Comparison of ENCODE assay signal across 31 cellular contexts in genomic region chr10:120076966-120077706, GRCh38.
A peak's percentile ranks its signal among the peaks of the same experiment; 100 is the strongest.
DNase-seq lines count a peak whose midpoint lies in the region; ATAC-seq, FAIRE-seq and TF ChIP-seq lines count a peak whose summit lies in the region.
"Had no signal": no experiment of that assay in that cellular context is flagged by ENCODE, and none has a peak within 500 bp of the region (broad histone marks: within the 10 kb centered on the region; RNA-seq: fewer than 3 reads in every experiment).

No MANE protein-coding gene starts in this region.

- TF ChIP-seq POLR2A in H1 (IDR thresholded peaks at IDR 0.05; ENCODE audit: control extremely low read depth in 1 of 2, low read depth in 2 of 2, low read length in 2 of 2) (no peak), testis (IDR thresholded peaks at IDR 0.05) (no peak)

- H4K8ac ChIP-seq in H1 (ENCODE audit: extremely low read depth, insufficient read depth, low read length), result no peak overlapping the region
- no peak overlapping the region for H4K8ac ChIP-seq in neuronal stem cell (ENCODE audit: low read depth, low read length)

- H2BK20ac ChIP-seq in H1 (ENCODE audit: low read length), result no peak overlapping the region

- no peak overlapping the region for H3K9ac ChIP-seq in H1 (replicated peaks in 1 of 4; ENCODE audit: extremely low read depth in 1 of 4, low read depth in 3 of 4, low read length in 3 of 4)
- no peak overlapping the region for H3K9ac ChIP-seq in neuronal stem cell (ENCODE audit: low read depth, low read length, poor library complexity)

- 0 out of 2 replicates have a peak overlapping the region, but pooled peaks have one; percentile 34 for H2AFZ ChIP-seq in H1 (ENCODE audit: low read length)
- no peak overlapping the region for H2AFZ ChIP-seq in neuronal stem cell (ENCODE audit: low read length)

- H3K4me3 ChIP-seq in H7 (ENCODE audit: insufficient read depth, low read depth, low read length) (no peak overlapping the region), H1 (ENCODE audit: extremely low read depth in 1 of 4, insufficient read depth in 2 of 4, low read depth in 3 of 4, low read length in 4 of 4) (peak overlapping the region in 1 of 4 experiments; percentile 15; a peak in 1 of 8 replicates), neuronal stem cell (ENCODE audit: low read length in 2 of 2) (peak overlapping the region in 1 of 2 donors; percentile 24), testis (no peak overlapping the region)
- H3K4me3 ChIP-seq: GM12878, psoas muscle, sigmoid colon, stomach, thyroid gland, uterus had no signal

- TF ChIP-seq RAD21 in H1 (IDR thresholded peaks at IDR 0.05 in 1 of 2, conservative IDR thresholded peaks at IDR 0.05 in 1 of 2; ENCODE audit: low read depth in 2 of 2, low read length in 2 of 2), result no peak

- H3K27ac Mint-ChIP-seq in T-helper 2 cell treated with Interferon-gamma antibody and Interleukin-4, amounts not matched to agents 5 μg/mL and 100 μg/mL, for 36 hours, result no peak overlapping the region
- H3K27ac Mint-ChIP-seq: activated naive CD8-positive, alpha-beta T cell treated with anti-CD3 and anti-CD28 coated beads, Interleukin-2, amount 10 ng/mL, durations not matched to agents 7 days and 5 days; activated T-cell treated with anti-CD3 and anti-CD28 coated beads, Interleukin-2, amount 50 U/mL, for 24 hours; B cell; CD4-positive, alpha-beta memory T cell; IgD-negative memory B cell had no signal

- H2BK120ac ChIP-seq in H1 (replicated peaks; ENCODE audit: low read depth, low read length), result no peak overlapping the region
- no peak overlapping the region for H2BK120ac ChIP-seq in neuronal stem cell (ENCODE audit: low read depth, low read length)

- peaks cover 1% of the 10 kb centered on the region for H3K4me1 Mint-ChIP-seq in T-helper 2 cell treated with Interferon-gamma antibody and Interleukin-4, amounts not matched to agents 5 μg/mL and 100 μg/mL, for 36 hours (ENCODE audit: low read depth)
- H3K4me1 Mint-ChIP-seq: activated naive CD8-positive, alpha-beta T cell treated with anti-CD3 and anti-CD28 coated beads, Interleukin-2, amount 10 ng/mL, durations not matched to agents 7 days and 5 days had no signal

- peaks cover 2% of the 10 kb centered on the region for H3K27me3 Mint-ChIP-seq in T-helper 2 cell treated with Interferon-gamma antibody and Interleukin-4, amounts not matched to agents 5 μg/mL and 100 μg/mL, for 36 hours (ENCODE audit: low read depth)

- peak overlapping the region; percentile 25 to 56; a peak in 1 of 4 replicates for H3K4me2 ChIP-seq in H1 (ENCODE audit: insufficient read depth in 1 of 2, low read depth in 2 of 2, low read length in 2 of 2)
- H3K4me2 ChIP-seq in neuronal stem cell (ENCODE audit: insufficient read depth, low read length, poor library complexity, severe bottlenecking), result no peak overlapping the region

- no peak for ATAC-seq in GM21528 (IDR thresholded peaks at IDR 0.05; ENCODE audit: low FRiP score, unreplicated experiment)
- ATAC-seq: left colon, psoas muscle had no signal

- H4K5ac ChIP-seq in H1 (ENCODE audit: insufficient read length, low read depth, low read length), result no peak overlapping the region

- no peak overlapping the region for H3K27ac ChIP-seq in H1 (ENCODE audit: low read depth, low read length)
- H3K27ac ChIP-seq in neuronal stem cell (replicated peaks; ENCODE audit: low read length), result no peak overlapping the region
- H3K27ac ChIP-seq in testis, result no peak overlapping the region
- H3K27ac ChIP-seq: psoas muscle, sigmoid colon, stomach, thyroid gland, uterus had no signal

- DNase-seq in H7, result peak; percentile 19
- DNase-seq in NCI-H1417 treated with DMSO at 0.1 percent for 48 hours (lab: John Stamatoyannopoulos, UW), result peak; percentile 8
- DNase-seq in H1 (ENCODE audit: low read depth in 1 of 2, low spot score in 2 of 2), result no peak
- no peak for DNase-seq in neuronal stem cell (ENCODE audit: low spot score)
- DNase-seq in T-helper 2 cell treated with Interferon-gamma antibody and Interleukin-4, amounts not matched to agents 5 μg/mL and 100 μg/mL, for 36 hours (ENCODE audit: low spot score), result no peak
- DNase-seq in testis, result no peak
- DNase-seq: ACHN; activated CD4-positive, alpha-beta T cell treated with anti-CD3 and anti-CD28 coated beads, Interleukin-2, amount 50 U/mL, for 1 hour; activated CD4-positive, CD25-positive, alpha-beta regulatory T cell; activated gamma-delta T cell; activated naive CD8-positive, alpha-beta T cell treated with anti-CD3 and anti-CD28 coated beads, Interleukin-2, amount 10 ng/mL, durations not matched to agents 7 days and 5 days; activated T-cell treated with anti-CD3 and anti-CD28 coated beads, Interleukin-2, amount 50 U/mL, for 24 hours; aorta; CD4-positive, alpha-beta memory T cell; hippocampal formation; left colon; NCI-H1105; NCI-H2029 treated with DMSO at 0.1 percent for 48 hours; NCI-H226; OCI-M1; psoas muscle; sigmoid colon; stimulated activated CD4-positive, alpha-beta T cell treated with anti-CD3 and anti-CD28 coated beads, Interleukin-12 subunit alpha, Interleukin-12 subunit beta, amount 100 ng/mL, for 4 hours; stimulated activated CD4-positive, alpha-beta T cell treated with anti-CD3 and anti-CD28 coated beads, Interleukin-2, amount 100 ng/mL, for 48 hours; stomach; thyroid gland; uterus had no signal

- H3K36me3 ChIP-seq in H7 (replicated peaks; ENCODE audit: control insufficient read depth, insufficient read depth, low read length), result no peaks in the 10 kb centered on the region
- H3K36me3 ChIP-seq in H1 (ENCODE audit: control insufficient read depth in 2 of 4, insufficient read depth in 4 of 4, low read length in 3 of 4), result no peaks in the 10 kb centered on the region
- no peaks in the 10 kb centered on the region for H3K36me3 ChIP-seq in neuronal stem cell (replicated peaks in 1 of 2; ENCODE audit: control insufficient read depth in 2 of 2, insufficient read depth in 2 of 2, low read length in 2 of 2)
- no peaks in the 10 kb centered on the region for H3K36me3 ChIP-seq in testis (ENCODE audit: low read depth, missing control alignments)
- H3K36me3 ChIP-seq: sigmoid colon, stomach, thyroid gland, uterus had no signal

- H3K56ac ChIP-seq in H1 (replicated peaks; ENCODE audit: insufficient read length, low read depth, low read length), result no peak overlapping the region

- 76% methylated on average over 11 of the region's 11 CpGs; no CpG with 5 or more reads in 1 of the 2 experiments for WGBS in H1 (ENCODE audit: extremely low coverage in 1 of 2, insufficient coverage in 1 of 2, insufficient read length in 1 of 2, insufficient replicate concordance in 2 of 2, low coverage in 1 of 2, low lambda C conversion rate in 2 of 2, missing lambda C conversion rate in 1 of 2), 2 experiments
- no CpG with 5 or more reads among the region's 11 CpGs for WGBS in neuronal stem cell (ENCODE audit: extremely low coverage in 2 of 2, insufficient read length in 2 of 2, insufficient replicate concordance in 1 of 2), 2 donors
- 37 to 63% methylated on average over 11 of the region's 11 CpGs for whole genome bisulfite sequencing in testis, 2 donors

- H3K4me3 Mint-ChIP-seq in T-helper 2 cell treated with Interferon-gamma antibody and Interleukin-4, amounts not matched to agents 5 μg/mL and 100 μg/mL, for 36 hours, result no peak overlapping the region
- H3K4me3 Mint-ChIP-seq: activated naive CD8-positive, alpha-beta T cell treated with anti-CD3 and anti-CD28 coated beads, Interleukin-2, amount 10 ng/mL, durations not matched to agents 7 days and 5 days; activated T-cell treated with anti-CD3 and anti-CD28 coated beads, Interleukin-2, amount 50 U/mL, for 24 hours; CD4-positive, alpha-beta memory T cell had no signal

- no peak for TF ChIP-seq EP300 in H1 (IDR thresholded peaks at IDR 0.05; ENCODE audit: borderline replicate concordance in 1 of 2, low read depth in 2 of 2, low read length in 2 of 2)

- H3K79me1 ChIP-seq in H1 (ENCODE audit: low read depth, low read length) (no peaks in the 10 kb centered on the region), neuronal stem cell (ENCODE audit: low read depth, low read length) (no peaks in the 10 kb centered on the region)

- H3K14ac ChIP-seq in H1 (ENCODE audit: insufficient read length) (no peak overlapping the region), neuronal stem cell (ENCODE audit: low read length) (no peak overlapping the region)

- intact Hi-C loops in testis (cut with DNase I; ENCODE audit: low total_unique reads), result no loop called here

- H3K18ac ChIP-seq in H1 (ENCODE audit: extremely low read depth, low read length), result no peak overlapping the region; the same call in 1 of the 2 replicates
- no peak overlapping the region for H3K18ac ChIP-seq in neuronal stem cell (ENCODE audit: low read length)

- H2BK5ac ChIP-seq in H1 (ENCODE audit: low read depth, low read length) (no peak overlapping the region), neuronal stem cell (ENCODE audit: low read length) (no peak overlapping the region)

- no peaks in the 10 kb centered on the region for H3K27me3 ChIP-seq in H7 (ENCODE audit: control insufficient read depth, insufficient read depth, low read length)
- H3K27me3 ChIP-seq in H1 (replicated peaks in 1 of 4; ENCODE audit: control insufficient read depth in 3 of 4, extremely low read depth in 1 of 4, insufficient read depth in 3 of 4, low read length in 3 of 4), result no peaks in the 10 kb centered on the region
- H3K27me3 ChIP-seq in neuronal stem cell (ENCODE audit: control insufficient read depth in 3 of 3, insufficient read depth in 3 of 3, low read depth in 1 of 3, low read length in 3 of 3), result peaks cover 0 to 17% (median 0%) of the 10 kb centered on the region in 3 experiments
- no peaks in the 10 kb centered on the region for H3K27me3 ChIP-seq in testis
- H3K27me3 ChIP-seq: thyroid gland, uterus had no signal

- CTCF ChIA-PET in H1 (lab: Charles Lee; ENCODE audit: partially characterized antibody), result interaction anchor here (1.1 to 1.6 kb wide), 2 partner anchors 8 to 108 kb away, joined by 3 read pairs; no protein-coding TSS in a partner anchor

- H3K4me1 ChIP-seq in H1 (replicated peaks in 1 of 4; ENCODE audit: control insufficient read depth in 3 of 4, insufficient read depth in 4 of 4, low read length in 3 of 4), result peaks cover 0 to 9% (median 6%) of the 10 kb centered on the region in 4 experiments; a peak in 5 of 7 replicates
- H3K4me1 ChIP-seq in neuronal stem cell (ENCODE audit: control insufficient read depth in 2 of 2, insufficient read depth in 1 of 2, low read depth in 1 of 2, low read length in 2 of 2), result peaks cover 0 to 2% of the 10 kb centered on the region in 2 donors
- H3K4me1 ChIP-seq in testis, result no peaks in the 10 kb centered on the region
- H3K4me1 ChIP-seq: psoas muscle, sigmoid colon, stomach, thyroid gland, uterus had no signal

- H2BK12ac ChIP-seq in H1 (ENCODE audit: low read depth, low read length) (no peak overlapping the region; the same call in 1 of the 2 replicates), neuronal stem cell (ENCODE audit: low read length) (no peak overlapping the region)

- H3K9me3 ChIP-seq in H1 (ENCODE audit: insufficient read depth in 2 of 2, low read depth in 1 of 2, low read length in 1 of 2) (peaks cover 10% of the 10 kb centered on the region in 2 experiments; a peak in 2 of 4 replicates), neuronal stem cell (replicated peaks in 1 of 2; ENCODE audit: control insufficient read depth in 2 of 2, insufficient read depth in 1 of 2, low read depth in 1 of 2, low read length in 2 of 2) (peaks cover 0 to 5% of the 10 kb centered on the region in 2 donors), testis (no peaks in the 10 kb centered on the region)
- H3K9me3 ChIP-seq: psoas muscle, thyroid gland, uterus had no signal

- H3K23me2 ChIP-seq in H1 (ENCODE audit: low read depth, low read length), result no peaks in the 10 kb centered on the region

- H3K36me3 Mint-ChIP-seq in T-helper 2 cell treated with Interferon-gamma antibody and Interleukin-4, amounts not matched to agents 5 μg/mL and 100 μg/mL, for 36 hours (ENCODE audit: low read depth), result no peaks in the 10 kb centered on the region
- H3K36me3 Mint-ChIP-seq: activated naive CD8-positive, alpha-beta T cell treated with anti-CD3 and anti-CD28 coated beads, Interleukin-2, amount 10 ng/mL, durations not matched to agents 7 days and 5 days; CD4-positive, alpha-beta memory T cell had no signal

- H3K23ac ChIP-seq in H1 (ENCODE audit: insufficient read length), result no peak overlapping the region
- no peak overlapping the region for H3K23ac ChIP-seq in neuronal stem cell (ENCODE audit: low read depth, low read length, poor library complexity)

- no peak for TF ChIP-seq CTCF in H1 (IDR thresholded peaks at IDR 0.05; ENCODE audit: control extremely low read depth in 1 of 3, insufficient read depth in 1 of 3, low read depth in 1 of 3, low read length in 3 of 3)
- no peak for TF ChIP-seq CTCF in testis (IDR thresholded peaks at IDR 0.05)

- no peaks in the 10 kb centered on the region for H4K20me1 ChIP-seq in H1 (replicated peaks in 1 of 2; ENCODE audit: control insufficient read depth in 1 of 2, insufficient read depth in 2 of 2, low read length in 2 of 2)

- H2AK5ac ChIP-seq in H1 (ENCODE audit: low read depth, low read length) (peak overlapping the region; percentile 60; the same call in 1 of the 2 replicates), neuronal stem cell (ENCODE audit: low read depth, low read length) (no peak overlapping the region)

- H3K4ac ChIP-seq in H1 (replicated peaks; ENCODE audit: insufficient read length, low read depth, low read length) (no peak overlapping the region), neuronal stem cell (ENCODE audit: low read length) (no peak overlapping the region)

- H2BK15ac ChIP-seq in H1 (ENCODE audit: low read length) (peak overlapping the region; percentile 65; the same call in 1 of the 2 replicates), neuronal stem cell (ENCODE audit: low read length) (no peak overlapping the region)

- no peaks in the 10 kb centered on the region for H3K79me2 ChIP-seq in H1 (ENCODE audit: control insufficient read depth in 1 of 2, insufficient read depth in 2 of 2, low read length in 2 of 2)

- no peak for FAIRE-seq in H1 (lab: Jason Lieb, UNC)
- FAIRE-seq: GM12878 had no signal

- POLR2A ChIA-PET in H1 (lab: Charles Lee; ENCODE audit: partially characterized antibody), result interaction anchor here (1.2 kb wide), 1 partner anchor 10 kb away, joined by 3 read pairs; no protein-coding TSS in a partner anchor

- no peaks in the 10 kb centered on the region for H3K9me3 Mint-ChIP-seq in T-helper 2 cell treated with Interferon-gamma antibody and Interleukin-4, amounts not matched to agents 5 μg/mL and 100 μg/mL, for 36 hours
- H3K9me3 Mint-ChIP-seq: activated naive CD8-positive, alpha-beta T cell treated with anti-CD3 and anti-CD28 coated beads, Interleukin-2, amount 10 ng/mL, durations not matched to agents 7 days and 5 days had no signal

- H4K91ac ChIP-seq in H1 (replicated peaks; ENCODE audit: insufficient read length, low read length) (peak overlapping the region; percentile 47), neuronal stem cell (ENCODE audit: low read depth, low read length, poor library complexity) (peak overlapping the region; percentile 11)

Comparison
In these comparisons a context has a peak if more than half of its experiments do, and no peak if none do; other contexts are left out.
1. DNase-seq: peak in H7 (single experiment) and NCI-H1417 treated with DMSO at 0.1 percent for 48 hours (single experiment); none in H1 (0 of 2), neuronal stem cell (single experiment), T-helper 2 cell treated with Interferon-gamma antibody and Interleukin-4, amounts not matched to agents 5 μg/mL and 100 μg/mL, for 36 hours (single experiment) and testis (single experiment).